In genomic region chr11:126352934-126353801, GRCh38 we compare ENCODE assay signal across 8 cellular contexts. TPM values are rescaled to one million over a fixed set of nuclear protein-coding genes. Genes with fewer than 3 reads are reported as not detected.
A peak's percentile ranks its signal among the peaks of the same experiment; 100 is the strongest.
DNase-seq lines count a peak whose midpoint lies in the region; ATAC-seq, FAIRE-seq and TF ChIP-seq lines count a peak whose summit lies in the region.

No MANE protein-coding gene starts in this region.

- H3K23ac ChIP-seq in mesenchymal stem cell (ENCODE audit: low read length in 2 of 2), result no peak overlapping the region

- H4K20me1 ChIP-seq in Loucy (ENCODE audit: insufficient read depth, low read length, poor library complexity, severe bottlenecking), result peaks cover 30% of the 10 kb centered on the region

- H3K4me3 Mint-ChIP-seq in activated T-helper 17 cell treated with anti-CD3 and anti-CD28 coated beads, Interleukin-2, amount 50 U/mL, for 72 hours, result peak overlapping the region; percentile 88

- H3K36me3 Mint-ChIP-seq in activated T-helper 17 cell treated with anti-CD3 and anti-CD28 coated beads, Interleukin-2, amount 50 U/mL, for 72 hours (ENCODE audit: low read depth), result peaks cover 7% of the 10 kb centered on the region

- H2BK12ac ChIP-seq in mesenchymal stem cell (ENCODE audit: low read length in 2 of 2), result no peak overlapping the region

- no peak overlapping the region for H4K91ac ChIP-seq in mesenchymal stem cell (ENCODE audit: low read length)

- peaks cover 92% of the 10 kb centered on the region for H3K79me2 ChIP-seq in Loucy (ENCODE audit: insufficient read depth, low read length)

- no peaks in the 10 kb centered on the region for H3K27me3 Mint-ChIP-seq in activated T-helper 17 cell treated with anti-CD3 and anti-CD28 coated beads, Interleukin-2, amount 50 U/mL, for 72 hours

- H3K4me3 ChIP-seq in Loucy (ENCODE audit: low read length, poor library complexity, severe bottlenecking), result peak overlapping the region; percentile 85
- peak overlapping the region in 1 of 2 experiments; percentile 48 for H3K4me3 ChIP-seq in mesenchymal stem cell (ENCODE audit: insufficient read depth in 1 of 2, low read depth in 1 of 2, low read length in 2 of 2)

- H3K9me2 ChIP-seq in Loucy (replicated peaks; ENCODE audit: low read depth, low read length), result no peaks in the 10 kb centered on the region

- H3F3A ChIP-seq in Loucy (ENCODE audit: low read depth), result no peaks in the 10 kb centered on the region

- H2BK15ac ChIP-seq in mesenchymal stem cell (ENCODE audit: low read depth, poor library complexity, severe bottlenecking), result no peak overlapping the region

- no peak overlapping the region for H2BK5ac ChIP-seq in mesenchymal stem cell (ENCODE audit: low read depth, low read length, poor library complexity, severe bottlenecking)

- no peak overlapping the region for H3K27ac ChIP-seq in mesenchymal stem cell (ENCODE audit: low read length, poor library complexity, severe bottlenecking)

- H3K27ac Mint-ChIP-seq in activated T-helper 17 cell treated with anti-CD3 and anti-CD28 coated beads, Interleukin-2, amount 50 U/mL, for 72 hours, result peak overlapping the region; percentile 81

- no peak overlapping the region for H3K14ac ChIP-seq in mesenchymal stem cell (ENCODE audit: low read length in 2 of 2)

- H3K4me1 ChIP-seq in Loucy (ENCODE audit: insufficient read depth, low read length, poor library complexity, severe bottlenecking), result peaks cover 76% of the 10 kb centered on the region
- peaks cover 21% of the 10 kb centered on the region for H3K4me1 ChIP-seq in mesenchymal stem cell (ENCODE audit: control insufficient read depth, insufficient read depth, low read depth, low read length)

- ATAC-seq in activated T-helper 17 cell treated with anti-CD3 and anti-CD28 coated beads, Interleukin-2, amount 50 U/mL, for 72 hours (replicated peaks), result peak; percentile 74
- ATAC-seq in HG02840 (IDR thresholded peaks at IDR 0.05; ENCODE audit: low FRiP score, unreplicated experiment) (no peak), HG03045 (IDR thresholded peaks at IDR 0.05; ENCODE audit: unreplicated experiment) (no peak)

- no peak overlapping the region for H4K8ac ChIP-seq in mesenchymal stem cell (ENCODE audit: low read length)

- H3K9ac ChIP-seq in Loucy (ENCODE audit: low read depth, low read length, poor library complexity, severe bottlenecking), result peak overlapping the region; percentile 99
- H3K9ac ChIP-seq in mesenchymal stem cell (ENCODE audit: low read length), result peak overlapping the region; percentile 52

- H2BK120ac ChIP-seq in mesenchymal stem cell (ENCODE audit: low read depth, low read length), result no peak overlapping the region

- H3K9me3 ChIP-seq in Loucy (ENCODE audit: insufficient read depth, low read depth, low read length) (no peaks in the 10 kb centered on the region), mesenchymal stem cell (ENCODE audit: control insufficient read depth, low read length) (no peaks in the 10 kb centered on the region)

- H3K18ac ChIP-seq in mesenchymal stem cell (ENCODE audit: low read depth in 1 of 2, low read length in 2 of 2), result peak overlapping the region in 1 of 2 experiments; percentile 56

- FAIRE-seq in frontal cortex (lab: Jason Lieb, UNC), result no peak

- 64% methylated on average over 4 of the region's 4 CpGs for WGBS in mesenchymal stem cell

- H3K4ac ChIP-seq in mesenchymal stem cell (ENCODE audit: low read depth in 1 of 2, low read length in 2 of 2), result no peak overlapping the region

- H3K9me3 Mint-ChIP-seq in activated T-helper 17 cell treated with anti-CD3 and anti-CD28 coated beads, Interleukin-2, amount 50 U/mL, for 72 hours, result no peaks in the 10 kb centered on the region

- H2AK5ac ChIP-seq in mesenchymal stem cell (ENCODE audit: low read length, severe bottlenecking), result no peak overlapping the region

- peaks cover 47% of the 10 kb centered on the region for H3K79me1 ChIP-seq in mesenchymal stem cell (replicated peaks; ENCODE audit: low read length, poor library complexity, severe bottlenecking)

- no peaks in the 10 kb centered on the region for H3K27me3 ChIP-seq in Loucy (ENCODE audit: insufficient read depth, low read length, poor library complexity, severe bottlenecking)
- H3K27me3 ChIP-seq in mesenchymal stem cell (ENCODE audit: control insufficient read depth in 1 of 2, insufficient read depth in 1 of 2, low read length in 2 of 2), result no peaks in the 10 kb centered on the region

- H3K4me2 ChIP-seq in Loucy (ENCODE audit: low read depth, low read length, poor library complexity, severe bottlenecking), result peak overlapping the region; percentile 97
- no peak overlapping the region for H3K4me2 ChIP-seq in mesenchymal stem cell (ENCODE audit: low read length, poor library complexity, severe bottlenecking)

- peaks cover 27% of the 10 kb centered on the region for H3K4me1 Mint-ChIP-seq in activated T-helper 17 cell treated with anti-CD3 and anti-CD28 coated beads, Interleukin-2, amount 50 U/mL, for 72 hours

- no peak overlapping the region for H2AFZ ChIP-seq in Loucy (ENCODE audit: low read length)
- no peak overlapping the region for H2AFZ ChIP-seq in mesenchymal stem cell (ENCODE audit: low read depth, low read length)

- no peak for TF ChIP-seq CTCF in Loucy (conservative IDR thresholded peaks at IDR 0.05; ENCODE audit: low read length)

- DNase-seq in EH (ENCODE audit: low read depth) (peak; percentile 77), mesenchymal stem cell (peak; percentile 69), nucleus accumbens (lab: John Stamatoyannopoulos, UW) (no peak), frontal cortex (ENCODE audit: low spot score in 2 of 2) (no peak)

- H3K36me3 ChIP-seq in Loucy (ENCODE audit: insufficient read depth, low read length), result no peaks in the 10 kb centered on the region
- H3K36me3 ChIP-seq in mesenchymal stem cell (ENCODE audit: control insufficient read depth in 1 of 2, insufficient read depth in 2 of 2, low read depth in 1 of 2, low read length in 2 of 2), result peaks cover 2 to 8% of the 10 kb centered on the region in 2 experiments

RNA-seq across cellular contexts. Expression of gene ST3GAL4, which starts 2.3 kb away (rescaled TPM):
- 10 to 100 TPM; 10.0 to 16.2 TPM for total RNA-seq in activated T-helper 17 cell treated with anti-CD3 and anti-CD28 coated beads, Interleukin-2, amount 50 U/mL, for 72 hours
- 11.1 TPM for polyA plus RNA-seq in mesenchymal stem cell (2013, experiment 1 of 2)
- polyA plus RNA-seq in mesenchymal stem cell (2013, experiment 2 of 2), result 11.5 TPM
- 15.9 TPM for total RNA-seq in frontal cortex

RNA-seq across cellular contexts. Expression of gene DCPS, which starts 49.3 kb away (rescaled TPM):
- 10 to 100 TPM; 28.1 to 47.5 TPM for total RNA-seq in activated T-helper 17 cell treated with anti-CD3 and anti-CD28 coated beads, Interleukin-2, amount 50 U/mL, for 72 hours
- polyA plus RNA-seq in mesenchymal stem cell (2013, experiment 1 of 2), result 13.0 TPM
- 12.5 TPM for polyA plus RNA-seq in mesenchymal stem cell (2013, experiment 2 of 2)
- total RNA-seq in frontal cortex, result 2.9 TPM

Comparison
In these comparisons a context has a peak if more than half of its experiments do, and no peak if none do; other contexts are left out.
1. DNase-seq: peak in EH (single experiment) and mesenchymal stem cell (single experiment); none in nucleus accumbens (0 of 56) and frontal cortex (0 of 2).